In the genomic region with DNA sequence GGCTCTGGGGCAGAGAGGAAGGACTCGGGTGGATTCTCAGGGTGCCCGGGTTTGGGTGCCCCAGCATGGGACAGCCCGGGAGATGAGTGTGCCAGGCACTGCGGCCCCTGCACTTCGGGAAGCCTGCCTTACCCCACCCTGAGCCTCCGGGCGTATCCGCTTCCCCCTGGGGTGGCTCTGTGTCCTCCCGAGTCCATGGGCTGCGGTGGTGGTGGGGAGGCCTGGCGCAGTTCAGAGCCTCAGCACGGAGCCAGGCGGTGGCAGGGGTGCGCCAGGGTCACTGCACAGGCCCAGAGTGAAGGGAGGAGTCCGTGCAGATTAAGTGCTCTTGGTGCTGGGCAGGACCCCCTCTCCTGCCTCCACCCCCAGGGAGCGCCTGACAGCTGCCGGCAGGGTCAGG, we compare ENCODE assay signal across 1 cellular context.
TF ChIP-seq lines count a peak whose summit lies in the region.

No MANE protein-coding gene starts in this region.

TF ChIP-seq in SK-N-SH, 30 proteins besides CTCF, POLR2A, EP300 and RAD21:
- no peak for TF ChIP-seq NFIC (IDR thresholded peaks at IDR 0.05; ENCODE audit: borderline replicate concordance)
